ENCODE assay signal across 8 cellular contexts in genomic region chr18:74496508-74497307, GRCh38. TPM values are rescaled to one million over a fixed set of nuclear protein-coding genes. Genes with fewer than 3 reads are reported as not detected.
DNase-seq lines count a peak whose midpoint lies in the region; ATAC-seq lines count a peak whose summit lies in the region.

No MANE protein-coding gene starts in this region.

- H3K9me3 ChIP-seq in T-helper 17 cell (ENCODE audit: control insufficient read depth, low read length, poor library complexity, severe bottlenecking): no peaks in the 10 kb centered on the region

- no peaks in the 10 kb centered on the region for H3K27me3 Mint-ChIP-seq in T-helper 17 cell

- H3K4me3 Mint-ChIP-seq in T-helper 17 cell: peak overlapping the region; percentile 95

- peak; percentile 13 for DNase-seq in GM04503 (ENCODE audit: low read depth)
- peak; percentile 52 for DNase-seq in HT1080 (ENCODE audit: low read depth)
- peak in 1 of 3 donors; percentile 26 for DNase-seq in T-helper 17 cell
- peak; percentile 39 for DNase-seq in cerebellum (ENCODE audit: low spot score)
- DNase-seq in left kidney (ENCODE audit: low read depth, low spot score): peak; percentile 77
- peak; percentile 25 to 30 for DNase-seq in stimulated activated CD4-positive, alpha-beta T cell treated with anti-CD3 and anti-CD28 coated beads, Interleukin-4, amount 100 ng/mL, for 4 hours
- no peak for DNase-seq in cortex of kidney (lab: John Stamatoyannopoulos, UW)

- peaks cover 3% of the 10 kb centered on the region for H3K36me3 Mint-ChIP-seq in T-helper 17 cell (ENCODE audit: low read depth)

- peaks cover 32% of the 10 kb centered on the region for H3K4me1 Mint-ChIP-seq in T-helper 17 cell

- H3K27ac Mint-ChIP-seq in T-helper 17 cell: peak overlapping the region; percentile 97

- ATAC-seq in GM21526 (IDR thresholded peaks at IDR 0.05; ENCODE audit: low FRiP score, unreplicated experiment) (peak; percentile 23), T-helper 17 cell (peak; percentile 7)

RNA-seq across cellular contexts. Expression of gene CNDP2, which starts 0.5 kb away (rescaled TPM):
- 70.3 and 86.6 TPM in 2 replicates for total RNA-seq in HT1080 (2014; rRNA removed; shearing (Covaris generic))
- polyA plus RNA-seq in HT1080 (2015; cell fraction: cytosol; rRNA removed): 95.4 and 99.5 TPM in 2 replicates
- 150 and 170 TPM in 2 replicates for polyA plus RNA-seq in HT1080 (2015; cell fraction: nucleus; rRNA removed)
- total RNA-seq in T-helper 17 cell (100 to 1,000 TPM in 1 of 2 donors, 10 to 100 TPM in 1; 99.6 to 105 TPM), cerebellum (36.5 TPM)

RNA-seq across cellular contexts. Expression of gene CNDP1, which starts 37.6 kb away (rescaled TPM):
- total RNA-seq in HT1080 (2014; rRNA removed; shearing (Covaris generic)): 0.23 TPM in 1 of 2 replicates, not detected in the other
- not detected in 2 replicates for polyA plus RNA-seq in HT1080 (2015; cell fraction: cytosol; rRNA removed)
- polyA plus RNA-seq in HT1080 (2015; cell fraction: nucleus; rRNA removed): 0.08 and 0.19 TPM in 2 replicates
- total RNA-seq in T-helper 17 cell (under 1 TPM; 0.20 to 0.23 TPM), cerebellum (0.36 TPM)

RNA-seq across cellular contexts. Expression of gene DIPK1C, which starts 39.6 kb away (rescaled TPM):
- total RNA-seq in HT1080 (2014; rRNA removed; shearing (Covaris generic)): not detected in 2 replicates
- not detected in 2 replicates for polyA plus RNA-seq in HT1080 (2015; cell fraction: cytosol; rRNA removed)
- polyA plus RNA-seq in HT1080 (2015; cell fraction: nucleus; rRNA removed): not detected in 2 replicates
- not detected for total RNA-seq in T-helper 17 cell
- 4.9 TPM for total RNA-seq in cerebellum
